ENCODE assay signal across 16 cellular contexts in the genomic region with DNA sequence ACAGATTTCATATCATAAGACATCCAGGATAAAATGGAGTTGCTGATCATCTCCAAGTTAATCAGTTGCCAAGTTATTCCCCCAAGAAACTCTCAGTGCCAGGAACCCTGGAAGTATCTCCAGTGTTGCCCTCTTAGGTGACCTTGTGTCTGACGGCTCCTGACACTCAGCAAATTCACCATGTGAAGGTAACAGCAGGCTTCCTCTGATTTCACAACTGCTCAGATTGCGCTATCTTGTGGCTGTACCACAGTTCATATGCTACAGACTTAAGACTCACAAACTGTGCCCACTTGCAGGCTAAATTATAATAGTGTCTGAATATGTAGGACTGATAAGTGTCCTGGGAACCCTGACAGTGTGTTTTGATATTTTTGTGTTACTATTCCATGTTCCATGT.
"Had no signal": no experiment of that assay in that cellular context is flagged by ENCODE, and none has a peak within 500 bp of the region (broad histone marks: within the 10 kb centered on the region; RNA-seq: fewer than 3 reads in every experiment).

No MANE protein-coding gene starts in this region.

- H3K27me3 ChIP-seq: ascending aorta, esophagus squamous epithelium, thyroid gland had no signal

- ATAC-seq: activated T-cell treated with anti-CD3 and anti-CD28 coated beads, Interleukin-2, amount 50 U/mL, for 72 hours; natural killer cell had no signal

- H3K36me3 ChIP-seq: ascending aorta, esophagus squamous epithelium, thyroid gland, WERI-Rb-1 had no signal

- H3K9me3 ChIP-seq: ascending aorta, thyroid gland had no signal

- H3K4me1 ChIP-seq: ascending aorta, esophagus squamous epithelium, parathyroid adenoma, thyroid gland had no signal

- DNase-seq: activated CD4-positive, alpha-beta T cell treated with anti-CD3 and anti-CD28 coated beads for 1 hour; activated CD8-positive, alpha-beta memory T cell treated with anti-CD3 and anti-CD28 coated beads for 24 hours; activated CD8-positive, alpha-beta memory T cell treated with anti-CD3 and anti-CD28 coated beads, Interleukin-2, amount 50 U/mL, for 48 hours; activated effector memory CD4-positive, alpha-beta T cell treated with anti-CD3 and anti-CD28 coated beads, Interleukin-2, amount 50 U/mL, for 16 hours; activated T-cell treated with anti-CD3 and anti-CD28 coated beads, Interleukin-2, amount 50 U/mL, for 72 hours; effector memory CD4-positive, alpha-beta T cell; esophagus squamous epithelium; natural killer cell; stimulated activated CD4-positive, alpha-beta T cell treated with anti-CD3 and anti-CD28 coated beads, Interleukin-12 subunit alpha, Interleukin-12 subunit beta, amount 100 ng/mL, for 4 hours; stimulated activated CD4-positive, alpha-beta T cell treated with anti-CD3 and anti-CD28 coated beads, Interleukin-1b, Interleukin-23, amount 100 ng/mL, for 48 hours; stimulated activated naive CD4-positive, alpha-beta T cell treated with Interleukin-2 at 50 U/mL for 16 hours; T-helper 2 cell; thyroid gland; WERI-Rb-1 had no signal

- H3K27ac ChIP-seq: ascending aorta, esophagus squamous epithelium, parathyroid adenoma, thyroid gland, WERI-Rb-1 had no signal

- H3K4me3 ChIP-seq: ascending aorta, esophagus squamous epithelium, thyroid gland had no signal
